ENCODE assay signal across 9 cellular contexts in genomic region chr21:38990424-38990794, GRCh38.
DNase-seq lines count a peak whose midpoint lies in the region; TF ChIP-seq lines count a peak whose summit lies in the region.
"Had no signal": no experiment of that assay in that cellular context is flagged by ENCODE, and none has a peak within 500 bp of the region (broad histone marks: within the 10 kb centered on the region; RNA-seq: fewer than 3 reads in every experiment).

No MANE protein-coding gene starts in this region.

- H3K27ac Mint-ChIP-seq in progenitor cell of endocrine pancreas = peak overlapping the region; percentile 73

- H3K27me3 Mint-ChIP-seq in progenitor cell of endocrine pancreas = peaks cover 24% of the 10 kb centered on the region

- H3K36me3 Mint-ChIP-seq in progenitor cell of endocrine pancreas (ENCODE audit: insufficient read depth) = no peaks in the 10 kb centered on the region

- TF ChIP-seq CTCF in esophagus muscularis mucosa (IDR thresholded peaks at IDR 0.05) (no peak), progenitor cell of endocrine pancreas (IDR thresholded peaks at IDR 0.05; ENCODE audit: unreplicated experiment) (no peak)

- H3K4me3 Mint-ChIP-seq in progenitor cell of endocrine pancreas (ENCODE audit: low read depth) = no peak overlapping the region

- TF ChIP-seq POLR2A in esophagus muscularis mucosa (IDR thresholded peaks at IDR 0.05; ENCODE audit: low read depth) = no peak

- DNase-seq in ELR (ENCODE audit: low read depth) = peak; percentile 6
- peak; percentile 56 for DNase-seq in NCI-H2029 treated with DMSO at 0.1 percent for 48 hours (lab: John Stamatoyannopoulos, UW)
- DNase-seq in esophagus muscularis mucosa (ENCODE audit: extremely low spot score) = no peak
- DNase-seq in progenitor cell of endocrine pancreas (ENCODE audit: low spot score, unreplicated experiment) = no peak
- no peak for DNase-seq in Kasumi-1 (lab: John Stamatoyannopoulos, UW)
- no peak for DNase-seq in NAMALWA (ENCODE audit: low spot score)
- DNase-seq in posterior cingulate gyrus = no peak
- DNase-seq in mucosa of gallbladder (ENCODE audit: low spot score) = no peak
- DNase-seq: NCI-H1694 had no signal

- peak overlapping the region in 3 of 4 donors; percentile 42 to 63 (median 53) for H3K27ac ChIP-seq in esophagus muscularis mucosa (replicated peaks in 1 of 4)

- no peak overlapping the region for H3K4me3 ChIP-seq in esophagus muscularis mucosa

- H3K9me3 Mint-ChIP-seq in progenitor cell of endocrine pancreas (ENCODE audit: low read depth) = no peaks in the 10 kb centered on the region

- no peak for TF ChIP-seq EP300 in esophagus muscularis mucosa (IDR thresholded peaks at IDR 0.05)

- intact Hi-C loops in esophagus muscularis mucosa (cut with DNase I) = no loop called here
- intact Hi-C loops in posterior cingulate gyrus (cut with DNase I) = no loop called here

- H3K27me3 ChIP-seq in esophagus muscularis mucosa = no peaks in the 10 kb centered on the region

- H3K4me1 Mint-ChIP-seq in progenitor cell of endocrine pancreas (ENCODE audit: low read depth) = peaks cover 26% of the 10 kb centered on the region

- H3K36me3 ChIP-seq in esophagus muscularis mucosa = no peaks in the 10 kb centered on the region

- no peaks in the 10 kb centered on the region for H3K9me3 ChIP-seq in esophagus muscularis mucosa

- peaks cover 70 to 85% (median 78%) of the 10 kb centered on the region in 4 donors for H3K4me1 ChIP-seq in esophagus muscularis mucosa

- 45% methylated on average over 12 of the region's 12 CpGs for WGBS in esophagus muscularis mucosa

Comparison
In these comparisons a context has a peak if more than half of its experiments do, and no peak if none do; other contexts are left out.
1. DNase-seq: peak in ELR (single experiment) and NCI-H2029 treated with DMSO at 0.1 percent for 48 hours (single experiment); none in esophagus muscularis mucosa (single experiment), progenitor cell of endocrine pancreas (single experiment), Kasumi-1 (0 of 2), NAMALWA (single experiment), posterior cingulate gyrus (0 of 10) and mucosa of gallbladder (single experiment).